ENCODE assay signal across 10 cellular contexts in genomic region chr10:42864575-42864974, GRCh38.
DNase-seq lines count a peak whose midpoint lies in the region; ATAC-seq and TF ChIP-seq lines count a peak whose summit lies in the region.
"Had no signal": no experiment of that assay in that cellular context is flagged by ENCODE, and none has a peak within 500 bp of the region (broad histone marks: within the 10 kb centered on the region; RNA-seq: fewer than 3 reads in every experiment).

No MANE protein-coding gene starts in this region.

- no peak overlapping the region for H3K27ac ChIP-seq in A673 (ENCODE audit: low read depth, low read length, poor library complexity, severe bottlenecking)
- H3K27ac ChIP-seq: SJCRH30 had no signal

- H3K9me3 ChIP-seq in A673 (ENCODE audit: low read depth, low read length, poor library complexity, severe bottlenecking): no peaks in the 10 kb centered on the region
- H3K9me3 ChIP-seq: SJCRH30 had no signal

- H3K36me3 ChIP-seq in A673 (ENCODE audit: insufficient read depth, low read length, poor library complexity, severe bottlenecking): no peaks in the 10 kb centered on the region
- H3K36me3 ChIP-seq: SJCRH30 had no signal

- no TSS peak for BruUV-seq in A673 (replicated peaks; lab: Mats Ljungman, UMichigan)

- CTCF ChIA-PET in A673 (lab: Charles Lee): no interaction called here

- H3K4me1 ChIP-seq in A673 (ENCODE audit: insufficient read depth, low read length, poor library complexity, severe bottlenecking): no peaks in the 10 kb centered on the region
- H3K4me1 ChIP-seq: SJCRH30 had no signal

- no peak overlapping the region for H3K4me3 ChIP-seq in A673 (ENCODE audit: low read depth, low read length, poor library complexity, severe bottlenecking)
- no peak overlapping the region for H3K4me3 ChIP-seq in foreskin fibroblast (ENCODE audit: low read depth in 1 of 2, low read length in 2 of 2)
- H3K4me3 ChIP-seq: SJCRH30 had no signal

- ATAC-seq in HG02610 (IDR thresholded peaks at IDR 0.05; ENCODE audit: unreplicated experiment) (no peak), HG02642 (IDR thresholded peaks at IDR 0.05; ENCODE audit: poor library complexity, unreplicated experiment) (no peak)
- ATAC-seq: naive thymus-derived CD4-positive, alpha-beta T cell had no signal

- DNase-seq in A673 (ENCODE audit: low spot score): no peak
- DNase-seq in RPMI7951 (ENCODE audit: low read depth): peak; percentile 10
- DNase-seq in foreskin fibroblast: peak; percentile 7 to 43
- DNase-seq in activated CD4-positive, CD25-positive, alpha-beta regulatory T cell (lab: John Stamatoyannopoulos, UW): no peak
- DNase-seq in anterior cingulate cortex (lab: John Stamatoyannopoulos, UW): no peak
- DNase-seq: SJCRH30 had no signal

- TF ChIP-seq CTCF in A673 (conservative IDR thresholded peaks at IDR 0.05; ENCODE audit: low read depth, low read length) (0 out of 2 replicates have a peak, but pooled peaks have one; percentile 30), GM12872 (IDR thresholded peaks at IDR 0.05; ENCODE audit: insufficient read depth, low read depth, low read length) (peak; percentile 16; the same call in 1 of the 3 replicates), foreskin fibroblast (IDR thresholded peaks at IDR 0.05; ENCODE audit: low read depth, low read length) (peak; percentile 31)

- H3K27me3 ChIP-seq in A673 (replicated peaks; ENCODE audit: insufficient read depth, low read depth, low read length, poor library complexity): no peaks in the 10 kb centered on the region
- H3K27me3 ChIP-seq: SJCRH30 had no signal

- POLR2A ChIA-PET in A673 (lab: Charles Lee; ENCODE audit: low non-redundant PET): no interaction called here

- intact Hi-C loops in A673 (cut with micrococcal nuclease; ENCODE audit: unreplicated experiment): loop anchor here (10.0 kb wide), 1 partner anchor 340 kb away; no protein-coding TSS in a partner anchor

Comparison
In these comparisons a context has a peak if more than half of its experiments do, and no peak if none do; other contexts are left out.
1. DNase-seq: peak in RPMI7951 (single experiment) and foreskin fibroblast (2 of 2); none in A673 (single experiment), activated CD4-positive, CD25-positive, alpha-beta regulatory T cell (0 of 4) and anterior cingulate cortex (0 of 58).
2. Peak in every context shown above with its lines, with median percentiles within 50 percentile points of each other: CTCF ChIP-seq.